ENCODE assay signal across 8 cellular contexts in the genomic region with DNA sequence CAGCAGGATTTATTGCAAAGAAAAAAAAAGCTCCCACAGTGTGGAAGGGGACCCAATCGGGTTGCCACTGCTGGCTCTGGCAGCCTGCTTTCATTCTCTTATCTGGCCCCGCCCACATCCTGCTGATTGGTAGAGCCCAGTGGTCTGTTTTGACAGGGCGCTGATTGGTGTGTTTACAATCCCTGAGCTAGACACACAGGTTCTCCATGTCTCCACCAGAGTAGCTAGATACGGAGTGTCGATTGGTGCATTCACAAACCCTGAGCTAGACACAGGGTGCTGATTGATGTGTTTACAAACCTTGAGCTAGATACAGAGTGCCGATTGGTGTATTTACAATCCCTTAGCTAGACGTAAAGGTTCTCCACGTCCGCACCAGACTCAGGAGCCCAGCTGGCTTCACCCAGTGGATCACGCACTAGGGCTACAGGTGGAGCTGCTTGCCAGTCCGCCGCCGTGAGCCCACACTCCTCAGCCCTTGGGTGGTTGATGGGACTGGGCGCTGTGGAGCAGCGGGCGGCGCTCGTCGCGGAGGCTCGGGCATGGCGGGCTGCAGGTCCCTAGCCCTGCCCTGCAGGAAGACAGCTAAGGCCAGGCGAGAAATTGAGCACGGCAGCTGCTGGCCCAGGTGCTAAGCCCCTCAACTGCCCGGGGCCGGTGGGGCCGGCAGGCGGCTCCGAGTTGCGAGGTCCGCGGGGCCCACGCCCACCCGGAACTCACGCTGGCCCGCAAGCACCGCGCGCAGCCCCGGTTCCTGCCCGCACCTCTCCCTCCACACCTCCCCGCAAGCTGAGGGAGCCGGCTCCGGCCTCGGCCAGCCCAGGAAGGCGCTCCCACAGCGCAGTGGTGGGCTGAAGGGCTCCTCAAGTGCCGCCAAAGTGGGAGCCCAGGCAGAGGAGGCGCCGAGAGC. TPM values are rescaled to one million over a fixed set of nuclear protein-coding genes. Genes with fewer than 3 reads are reported as not detected.
DNase-seq lines count a peak whose midpoint lies in the region; ATAC-seq, FAIRE-seq and TF ChIP-seq lines count a peak whose summit lies in the region.
"Not testable (repeated sequence)": the region's sequence is repeated elsewhere in the genome, so short reads cannot be mapped to it uniquely, and the experiment has no call there.

No MANE protein-coding gene starts in this region.

- not testable (repeated sequence) for H3K27me3 ChIP-seq in CD8-positive, alpha-beta T cell (ENCODE audit: insufficient read depth, low read length); KMS-11 (ENCODE audit: insufficient read depth, low read depth); bronchial epithelial cell (ENCODE audit: control insufficient read depth, insufficient read depth, low read length); right atrium auricular region

- H3K27me3 Mint-ChIP-seq in CD8-positive, alpha-beta T cell (ENCODE audit: low read depth), result not testable (repeated sequence)

- H3K4me1 ChIP-seq in CD8-positive, alpha-beta T cell (ENCODE audit: insufficient read depth, low read length), result peaks cover 61% of the 10 kb centered on the region
- H3K4me1 ChIP-seq in KMS-11 (ENCODE audit: low read depth, poor library complexity, severe bottlenecking) (peaks cover 39% of the 10 kb centered on the region), right atrium auricular region (peaks cover 0 to 18% of the 10 kb centered on the region in 2 donors)

- H3K79me2 ChIP-seq in KMS-11 (ENCODE audit: insufficient read depth, low read depth), result peaks cover 37% of the 10 kb centered on the region

- H3K4me2 ChIP-seq in KMS-11, result peak overlapping the region; percentile 74

- CTCF ChIA-PET in CD8-positive, alpha-beta T cell (lab: Charles Lee), result interaction anchor here (1.3 kb wide), 1 partner anchor 13 kb away, joined by 6 read pairs; no protein-coding TSS in a partner anchor
- CTCF ChIA-PET in RWPE1 (lab: Yijun Ruan, JAX), result not testable (repeated sequence)

- TF ChIP-seq CTCF in CD8-positive, alpha-beta T cell (IDR thresholded peaks at IDR 0.05); KMS-11 (conservative IDR thresholded peaks at IDR 0.05; ENCODE audit: low read depth, low read length); RWPE1 (conservative IDR thresholded peaks at IDR 0.05; ENCODE audit: low read depth); bronchial epithelial cell (IDR thresholded peaks at IDR 0.05; ENCODE audit: insufficient read depth, low read length, severe bottlenecking); right atrium auricular region (IDR thresholded peaks at IDR 0.05): not testable (repeated sequence)

- peak overlapping the region; percentile 15 for H2AFZ ChIP-seq in KMS-11 (ENCODE audit: low read depth)

- not testable (repeated sequence) for FAIRE-seq in bronchial epithelial cell (lab: Jason Lieb, UNC)

- ATAC-seq in CD8-positive, alpha-beta T cell; stimulated activated effector memory CD8-positive, alpha-beta T cell treated with anti-CD3 and anti-CD28 coated beads, Interleukin-12 subunit alpha, Interleukin-12 subunit beta, amount 100 ng/mL, for 72 hours: not testable (repeated sequence)

- peak overlapping the region; percentile 95 for H3K9ac ChIP-seq in KMS-11

- peak overlapping the region; percentile 83 for H3K4me3 Mint-ChIP-seq in CD8-positive, alpha-beta T cell
- peak overlapping the region; percentile 80 for H3K4me3 Mint-ChIP-seq in stimulated activated effector memory CD8-positive, alpha-beta T cell treated with anti-CD3 and anti-CD28 coated beads, Interleukin-12 subunit alpha, Interleukin-12 subunit beta, amount 100 ng/mL, for 72 hours

- POLR2A ChIA-PET in CD8-positive, alpha-beta T cell (lab: Charles Lee), result interaction anchor here (1.0 to 2.1 kb wide), 4 partner anchors 52 to 224 kb away, joined by 3 to 9 read pairs (median 6); partner anchors contain the start of genes BACH1 and USP16
- POLR2A ChIA-PET in RWPE1 (lab: Yijun Ruan, JAX; ENCODE audit: low non-redundant PET), result not testable (repeated sequence)

- H3K9me3 ChIP-seq in CD8-positive, alpha-beta T cell (ENCODE audit: low read length); right atrium auricular region: not testable (repeated sequence)

- peaks cover 12% of the 10 kb centered on the region for H3K36me3 Mint-ChIP-seq in CD8-positive, alpha-beta T cell
- H3K36me3 Mint-ChIP-seq in stimulated activated effector memory CD8-positive, alpha-beta T cell treated with anti-CD3 and anti-CD28 coated beads, Interleukin-12 subunit alpha, Interleukin-12 subunit beta, amount 100 ng/mL, for 72 hours, result peaks cover 25% of the 10 kb centered on the region

- peak overlapping the region; percentile 42 for H3K4me3 ChIP-seq in CD8-positive, alpha-beta T cell (ENCODE audit: low read depth, low read length)
- H3K4me3 ChIP-seq in KMS-11 (IDR thresholded peaks at IDR 0.05; ENCODE audit: insufficient read depth, low read depth, low read length), result not testable (repeated sequence)
- H3K4me3 ChIP-seq in bronchial epithelial cell (ENCODE audit: low read depth, low read length) (peak overlapping the region; percentile 45), right atrium auricular region (peak overlapping the region; percentile 43 to 67)

- peak; percentile 47 to 85 (median 65) for DNase-seq in CD8-positive, alpha-beta T cell
- DNase-seq in RWPE1 (ENCODE audit: low spot score); right atrium auricular region (ENCODE audit: low spot score): not testable (repeated sequence)
- peak; percentile 41 for DNase-seq in activated CD8-positive, alpha-beta memory T cell treated with anti-CD3 and anti-CD28 coated beads, Interleukin-2, amount 50 U/mL, for 24 hours (ENCODE audit: extremely low read depth)
- DNase-seq in bronchial epithelial cell (ENCODE audit: low read depth) (peak; percentile 31), posterior cingulate gyrus (peak in 6 of 10 donors; percentile 20 to 89 (median 44))
- DNase-seq in stimulated activated effector memory CD8-positive, alpha-beta T cell treated with anti-CD3 and anti-CD28 coated beads, Interleukin-12 subunit alpha, Interleukin-12 subunit beta, amount 100 ng/mL, for 72 hours (ENCODE audit: low spot score in 2 of 2), result peak; percentile 35 to 75

- intact Hi-C loops in CD8-positive, alpha-beta T cell (cut with DNase I, micrococcal nuclease), result loop anchor here (2.0 to 5.0 kb wide), 2 partner anchors 120 to 222 kb away; partner anchors contain the start of gene BACH1 (in 1 of the 2)
- intact Hi-C loops in posterior cingulate gyrus (cut with DNase I), result not testable (repeated sequence)

- not testable (repeated sequence) for H3K36me3 ChIP-seq in CD8-positive, alpha-beta T cell (ENCODE audit: insufficient read depth, low read length); KMS-11 (ENCODE audit: insufficient read depth); bronchial epithelial cell (ENCODE audit: control insufficient read depth, insufficient read depth, low read length); right atrium auricular region

- not testable (repeated sequence) for H3K9me3 Mint-ChIP-seq in CD8-positive, alpha-beta T cell; stimulated activated effector memory CD8-positive, alpha-beta T cell treated with anti-CD3 and anti-CD28 coated beads, Interleukin-12 subunit alpha, Interleukin-12 subunit beta, amount 100 ng/mL, for 72 hours

- H3K27ac ChIP-seq in CD8-positive, alpha-beta T cell (ENCODE audit: low read depth, low read length), result peak overlapping the region; percentile 66
- H3K27ac ChIP-seq in KMS-11 (peak overlapping the region; percentile 96), RWPE1 (peak overlapping the region; percentile 57), right atrium auricular region (peak overlapping the region; percentile 80 to 89)

- H3K27ac Mint-ChIP-seq in CD8-positive, alpha-beta T cell, result peak overlapping the region; percentile 92
- H3K27ac Mint-ChIP-seq in stimulated activated effector memory CD8-positive, alpha-beta T cell treated with anti-CD3 and anti-CD28 coated beads, Interleukin-12 subunit alpha, Interleukin-12 subunit beta, amount 100 ng/mL, for 72 hours, result peak overlapping the region; percentile 94

- peaks cover 74% of the 10 kb centered on the region for H3K4me1 Mint-ChIP-seq in CD8-positive, alpha-beta T cell (ENCODE audit: low read depth)
- H3K4me1 Mint-ChIP-seq in stimulated activated effector memory CD8-positive, alpha-beta T cell treated with anti-CD3 and anti-CD28 coated beads, Interleukin-12 subunit alpha, Interleukin-12 subunit beta, amount 100 ng/mL, for 72 hours, result peaks cover 68% of the 10 kb centered on the region

- not testable (repeated sequence) for H4K20me1 ChIP-seq in KMS-11 (ENCODE audit: insufficient read depth)

RNA-seq across cellular contexts. Expression of gene CCT8, which starts 3.5 kb away (rescaled TPM):
- total RNA-seq in CD8-positive, alpha-beta T cell, result 100 to 1,000 TPM; 104 to 116 TPM
- total RNA-seq in bronchial epithelial cell, result 117 and 222 TPM in 2 replicates
- total RNA-seq in right atrium auricular region, result 10 to 100 TPM; 89.5 to 91.8 TPM

RNA-seq across cellular contexts. Expression of gene USP16, which starts 52.5 kb away (rescaled TPM):
- 10 to 100 TPM; 84.8 to 91.2 TPM for total RNA-seq in CD8-positive, alpha-beta T cell
- 32.1 and 36.4 TPM in 2 replicates for total RNA-seq in bronchial epithelial cell
- 10 to 100 TPM; 23.2 to 28.1 TPM for total RNA-seq in right atrium auricular region

RNA-seq across cellular contexts. Expression of gene MAP3K7CL, which starts 53.5 kb away (rescaled TPM):
- 1 to 10 TPM; 2.3 to 2.9 TPM for total RNA-seq in CD8-positive, alpha-beta T cell
- total RNA-seq in bronchial epithelial cell, result 5.8 and 8.1 TPM in 2 replicates
- total RNA-seq in right atrium auricular region, result 10 to 100 TPM in 1 of 2 donors, 1 to 10 TPM in 1; 1.7 to 15.5 TPM

RNA-seq across cellular contexts. Expression of gene RWDD2B, which starts 57.8 kb away (rescaled TPM):
- total RNA-seq in CD8-positive, alpha-beta T cell, result 1 to 10 TPM in 1 of 2 experiments, under 1 TPM in 1; 0.97 to 1.2 TPM
- 5.0 and 7.6 TPM in 2 replicates for total RNA-seq in bronchial epithelial cell
- total RNA-seq in right atrium auricular region, result 10 to 100 TPM in 1 of 2 donors, 1 to 10 TPM in 1; 7.2 to 14.9 TPM
